1 cellular context compared by ENCODE assay signal in genomic region chr19:15177269-15178116, GRCh38.
A peak's percentile ranks its signal among the peaks of the same experiment; 100 is the strongest.
TF ChIP-seq lines count a peak whose summit lies in the region.

No MANE protein-coding gene starts in this region.

TF ChIP-seq in WTC11, 78 proteins besides CTCF, POLR2A, EP300 and RAD21 (continued from another document and continues in another):
- TF ChIP-seq PREB (CRISPR knock-in tag; IDR thresholded peaks at IDR 0.05; ENCODE audit: borderline replicate concordance): no peak
- TF ChIP-seq RORB (CRISPR knock-in tag; IDR thresholded peaks at IDR 0.05): no peak
- TF ChIP-seq E2F1 (CRISPR knock-in tag; IDR thresholded peaks at IDR 0.05): no peak
- TF ChIP-seq ZNF671 (CRISPR knock-in tag; IDR thresholded peaks at IDR 0.05): no peak
- TF ChIP-seq ZNF121 (CRISPR knock-in tag; IDR thresholded peaks at IDR 0.05): no peak
- no peak for TF ChIP-seq STAT6 (CRISPR knock-in tag; conservative IDR thresholded peaks at IDR 0.05; ENCODE audit: low read depth)
- TF ChIP-seq OVOL2 (CRISPR knock-in tag; IDR thresholded peaks at IDR 0.05; ENCODE audit: borderline replicate concordance): no peak
- TF ChIP-seq TEAD4 (CRISPR knock-in tag; IDR thresholded peaks at IDR 0.05): no peak
- no peak for TF ChIP-seq ZSCAN18 (CRISPR knock-in tag; IDR thresholded peaks at IDR 0.05)
- TF ChIP-seq CREB1 (CRISPR knock-in tag; IDR thresholded peaks at IDR 0.05): no peak
- no peak for TF ChIP-seq SOX15 (CRISPR knock-in tag; IDR thresholded peaks at IDR 0.05)
- TF ChIP-seq ZNF317 (CRISPR knock-in tag; IDR thresholded peaks at IDR 0.05; ENCODE audit: borderline replicate concordance, low read depth): no peak
- peak; percentile 60; the same call in 1 of the 2 replicates for TF ChIP-seq SP1 (CRISPR knock-in tag; conservative IDR thresholded peaks at IDR 0.05)
- no peak for TF ChIP-seq NFYB (CRISPR knock-in tag; conservative IDR thresholded peaks at IDR 0.05; ENCODE audit: low read depth)
- no peak for TF ChIP-seq ZBTB43 (CRISPR knock-in tag; IDR thresholded peaks at IDR 0.05)
- TF ChIP-seq MLX (CRISPR knock-in tag; IDR thresholded peaks at IDR 0.05): no peak
- no peak for TF ChIP-seq ATF2 (CRISPR knock-in tag; IDR thresholded peaks at IDR 0.05; ENCODE audit: borderline replicate concordance, low read depth)
- no peak for TF ChIP-seq NFATC4 (CRISPR knock-in tag; IDR thresholded peaks at IDR 0.05)
- no peak for TF ChIP-seq CDX4 (CRISPR knock-in tag; IDR thresholded peaks at IDR 0.05; ENCODE audit: borderline replicate concordance)
- TF ChIP-seq ETV6 (CRISPR knock-in tag; IDR thresholded peaks at IDR 0.05): 0 out of 2 replicates have a peak, but pooled peaks have one; percentile 62
- no peak for TF ChIP-seq NR3C1 (CRISPR knock-in tag; conservative IDR thresholded peaks at IDR 0.05; ENCODE audit: low read depth)
- TF ChIP-seq ZNF532 (CRISPR knock-in tag; IDR thresholded peaks at IDR 0.05; ENCODE audit: borderline replicate concordance): no peak
- no peak for TF ChIP-seq ATF3 (CRISPR knock-in tag; conservative IDR thresholded peaks at IDR 0.05)
- TF ChIP-seq AFF4 (CRISPR knock-in tag; IDR thresholded peaks at IDR 0.05; ENCODE audit: borderline replicate concordance): no peak
- TF ChIP-seq FOXP4 (CRISPR knock-in tag; IDR thresholded peaks at IDR 0.05): no peak
- no peak for TF ChIP-seq CREM (CRISPR knock-in tag; IDR thresholded peaks at IDR 0.05)
- no peak for TF ChIP-seq PRRX2 (CRISPR knock-in tag; IDR thresholded peaks at IDR 0.05)
- no peak for TF ChIP-seq ELF4 (CRISPR knock-in tag; IDR thresholded peaks at IDR 0.05; ENCODE audit: low read depth)
- no peak for TF ChIP-seq ZNF396 (CRISPR knock-in tag; IDR thresholded peaks at IDR 0.05; ENCODE audit: borderline replicate concordance)
- TF ChIP-seq ZNF219 (CRISPR knock-in tag; IDR thresholded peaks at IDR 0.05; ENCODE audit: borderline replicate concordance): no peak
- TF ChIP-seq FOXK1 (CRISPR knock-in tag; IDR thresholded peaks at IDR 0.05): peak; percentile 64; the same call in 1 of the 2 replicates
- TF ChIP-seq USF2 (CRISPR knock-in tag; IDR thresholded peaks at IDR 0.05): no peak
